Comparison of ENCODE assay signal across 28 cellular contexts in the genomic region with DNA sequence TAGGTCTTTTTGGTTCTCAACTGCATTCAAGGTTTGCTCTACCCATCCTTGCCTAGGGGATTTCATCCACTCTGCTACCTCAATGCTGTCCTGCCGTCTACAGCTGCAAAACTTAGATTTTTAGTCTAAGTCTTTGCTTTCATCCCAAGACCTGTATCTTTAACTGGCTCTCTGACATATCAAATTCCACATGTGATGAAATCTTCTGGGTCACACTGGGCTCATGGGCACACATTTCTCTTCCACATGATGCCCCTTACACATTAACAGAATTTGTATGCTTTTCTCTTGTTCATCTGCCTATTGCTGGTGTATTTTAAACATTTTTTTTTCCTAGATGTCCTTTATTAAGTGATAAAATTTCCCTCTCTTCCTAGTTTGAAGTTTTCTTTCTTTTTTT.
"Had no signal": no experiment of that assay in that cellular context is flagged by ENCODE, and none has a peak within 500 bp of the region (broad histone marks: within the 10 kb centered on the region; RNA-seq: fewer than 3 reads in every experiment).

No MANE protein-coding gene starts in this region.

- H3K36me3 ChIP-seq: heart right ventricle, lower lobe of right lung, neutrophil, right atrium auricular region, sigmoid colon, spleen, suprapubic skin, thoracic aorta, tibial artery, upper lobe of right lung had no signal

- H3K27me3 ChIP-seq: hepatocyte, neutrophil, right atrium auricular region, sigmoid colon, spleen, suprapubic skin, tibial artery, upper lobe of right lung had no signal

- H3K4me2 ChIP-seq: hepatocyte had no signal

- H3K9me3 ChIP-seq: lower lobe of right lung, neutrophil, psoas muscle, sigmoid colon, suprapubic skin, thoracic aorta, tibial artery, upper lobe of right lung had no signal

- H3K27ac ChIP-seq: heart right ventricle, hepatocyte, lower lobe of right lung, neutrophil, parathyroid adenoma, psoas muscle, right atrium auricular region, sigmoid colon, spleen, suprapubic skin, thoracic aorta, tibial artery, upper lobe of right lung had no signal

- H3K4me3 Mint-ChIP-seq: naive thymus-derived CD8-positive, alpha-beta T cell; nephron; neural crest cell; stimulated activated effector memory CD8-positive, alpha-beta T cell treated with anti-CD3 and anti-CD28 coated beads, Interleukin-12 subunit alpha, Interleukin-12 subunit beta, amount 100 ng/mL, for 72 hours; stimulated activated naive CD8-positive, alpha-beta T cell treated with anti-CD3 and anti-CD28 coated beads, Interleukin-15, Interleukin-2, amounts not matched to agents 100 ng/mL and 50 ng/mL, for 24 hours had no signal

- H3K9me3 Mint-ChIP-seq: nephron; stimulated activated effector memory CD8-positive, alpha-beta T cell treated with anti-CD3 and anti-CD28 coated beads, Interleukin-12 subunit alpha, Interleukin-12 subunit beta, amount 100 ng/mL, for 72 hours had no signal

- H3K27ac Mint-ChIP-seq: naive thymus-derived CD8-positive, alpha-beta T cell; nephron; stimulated activated effector memory CD8-positive, alpha-beta T cell treated with anti-CD3 and anti-CD28 coated beads, Interleukin-12 subunit alpha, Interleukin-12 subunit beta, amount 100 ng/mL, for 72 hours; stimulated activated naive CD8-positive, alpha-beta T cell treated with anti-CD3 and anti-CD28 coated beads, Interleukin-15, Interleukin-2, amounts not matched to agents 100 ng/mL and 50 ng/mL, for 24 hours had no signal

- DNase-seq: heart right ventricle; islet precursor cell; left ventricle myocardium superior; lower lobe of right lung; mammary epithelial cell; mesenchymal stem cell; naive thymus-derived CD8-positive, alpha-beta T cell; occipital lobe; psoas muscle; sigmoid colon; small intestine; spleen; stimulated activated CD4-positive, alpha-beta T cell treated with anti-CD3 and anti-CD28 coated beads, Interleukin-4, amount 100 ng/mL, for 24 hours; stimulated activated naive CD4-positive, alpha-beta T cell; tibial artery; trophoblast cell; upper lobe of right lung had no signal

- H3K9ac ChIP-seq: parathyroid adenoma had no signal

- H3K36me3 Mint-ChIP-seq: naive thymus-derived CD8-positive, alpha-beta T cell; stimulated activated effector memory CD8-positive, alpha-beta T cell treated with anti-CD3 and anti-CD28 coated beads, Interleukin-12 subunit alpha, Interleukin-12 subunit beta, amount 100 ng/mL, for 72 hours had no signal

- H3K4me1 ChIP-seq: lower lobe of right lung, parathyroid adenoma, right atrium auricular region, sigmoid colon, spleen, tibial artery, upper lobe of right lung had no signal

- FAIRE-seq: small intestine, urothelium cell line had no signal

- ATAC-seq: heart right ventricle; left ventricle myocardium superior; lower lobe of right lung; naive thymus-derived CD8-positive, alpha-beta T cell; stimulated activated effector memory CD8-positive, alpha-beta T cell treated with anti-CD3 and anti-CD28 coated beads, Interleukin-12 subunit alpha, Interleukin-12 subunit beta, amount 100 ng/mL, for 72 hours; upper lobe of right lung had no signal

- H3K4me3 ChIP-seq: heart right ventricle, hepatocyte, lower lobe of right lung, psoas muscle, right atrium auricular region, sigmoid colon, spleen, suprapubic skin, thoracic aorta, tibial artery, upper lobe of right lung had no signal

- H3K4me1 Mint-ChIP-seq: naive thymus-derived CD8-positive, alpha-beta T cell had no signal

- H3K79me2 ChIP-seq: hepatocyte, parathyroid adenoma had no signal

- H2AFZ ChIP-seq: hepatocyte, parathyroid adenoma had no signal
